Comparison of ENCODE assay signal across 23 cellular contexts in genomic region chr17:37087683-37088082, GRCh38.
DNase-seq lines count a peak whose midpoint lies in the region; ATAC-seq, FAIRE-seq and TF ChIP-seq lines count a peak whose summit lies in the region.
"Had no signal": no experiment of that assay in that cellular context is flagged by ENCODE, and none has a peak within 500 bp of the region (broad histone marks: within the 10 kb centered on the region; RNA-seq: fewer than 3 reads in every experiment).

No MANE protein-coding gene starts in this region.

- H3K9me3 Mint-ChIP-seq in T-helper 2 cell treated with Interferon-gamma antibody and Interleukin-4, amounts not matched to agents 5 μg/mL and 100 μg/mL, for 36 hours, result no peaks in the 10 kb centered on the region
- no peaks in the 10 kb centered on the region for H3K9me3 Mint-ChIP-seq in effector memory CD8-positive, alpha-beta T cell
- no peaks in the 10 kb centered on the region for H3K9me3 Mint-ChIP-seq in progenitor cell of endocrine pancreas (ENCODE audit: low read depth)

- no peak overlapping the region for H4K5ac ChIP-seq in IMR-90 (ENCODE audit: low read depth, low read length)

- H3K9me3 ChIP-seq in IMR-90 (ENCODE audit: control insufficient read depth, insufficient read depth, low read length) (no peaks in the 10 kb centered on the region), HAP-1 (no peaks in the 10 kb centered on the region)
- H3K9me3 ChIP-seq: Peyer's patch had no signal

- H2AFZ ChIP-seq in IMR-90 (replicated peaks; ENCODE audit: low read length, poor library complexity), result no peak overlapping the region

- no peak overlapping the region for H2BK20ac ChIP-seq in IMR-90 (ENCODE audit: low read depth, low read length)

- no peak overlapping the region for H3K18ac ChIP-seq in IMR-90 (ENCODE audit: low read depth, low read length)

- H3K36me3 ChIP-seq in IMR-90 (ENCODE audit: control insufficient read depth, insufficient read depth, low read length) (peaks cover 18% of the 10 kb centered on the region), HAP-1 (replicated peaks) (peaks cover 60% of the 10 kb centered on the region)

- H2BK120ac ChIP-seq in IMR-90 (ENCODE audit: low read depth, low read length), result no peak overlapping the region

- H3K4me1 ChIP-seq in IMR-90 (ENCODE audit: control insufficient read depth, insufficient read depth, low read length), result no peaks in the 10 kb centered on the region
- peaks cover 2% of the 10 kb centered on the region for H3K4me1 ChIP-seq in HAP-1

- H3K4me3 ChIP-seq in IMR-90 (ENCODE audit: insufficient read depth, low read depth, low read length) (no peak overlapping the region), HAP-1 (no peak overlapping the region)
- H3K4me3 ChIP-seq: Peyer's patch had no signal

- DNase-seq in T-helper 2 cell treated with Interferon-gamma antibody and Interleukin-4, amounts not matched to agents 5 μg/mL and 100 μg/mL, for 36 hours (ENCODE audit: low spot score), result no peak
- DNase-seq in T-helper 2 cell (no peak), IMR-90 (no peak), progenitor cell of endocrine pancreas (ENCODE audit: low spot score, unreplicated experiment) (no peak), H54 (ENCODE audit: insufficient read length, low spot score) (no peak), HAP-1 (ENCODE audit: low spot score in 2 of 2) (no peak), GM13976 (ENCODE audit: low spot score) (no peak)
- DNase-seq in effector memory CD8-positive, alpha-beta T cell, result no peak
- DNase-seq: 8988T, GOT3, Kasumi-1, MM.1S, NCI-H1092, NCI-H1436 treated with DMSO at 0.1 percent for 48 hours, NCI-H2081, NCI-H2171 treated with DMSO at 0.1 percent for 48 hours, NCI-H446 had no signal

- POLR2A ChIA-PET in IMR-90 (lab: Charles Lee; ENCODE audit: unreplicated experiment), result no interaction called here

- H2BK5ac ChIP-seq in IMR-90 (ENCODE audit: low read depth, low read length, poor library complexity, severe bottlenecking), result no peak overlapping the region

- no peak overlapping the region for H3K27ac ChIP-seq in IMR-90 (ENCODE audit: insufficient read depth, low read length)
- H3K27ac ChIP-seq: Peyer's patch had no signal

- H2AK5ac ChIP-seq in IMR-90 (ENCODE audit: low read depth, low read length), result no peak overlapping the region

- H3K9me1 ChIP-seq in IMR-90 (ENCODE audit: insufficient read depth, low read length), result peaks cover 10% of the 10 kb centered on the region; the same call in 1 of the 2 replicates

- no peak overlapping the region for H3K9ac ChIP-seq in IMR-90 (ENCODE audit: low read depth, low read length)

- FAIRE-seq in H54 (lab: Jason Lieb, UNC), result no peak
- FAIRE-seq: D721Med, GM12891, GM18507 had no signal

- no peak overlapping the region for H4K91ac ChIP-seq in IMR-90 (ENCODE audit: insufficient read depth, low read depth, low read length)

- no peaks in the 10 kb centered on the region for H3K79me1 ChIP-seq in IMR-90 (ENCODE audit: low read depth in 1 of 2, low read length in 2 of 2)

- dilution Hi-C loops in IMR-90 (cut with HindIII; ENCODE audit: low sequenced_read_pairs, unreplicated experiment), result no loop called here

- no peak overlapping the region for H3K23ac ChIP-seq in IMR-90 (ENCODE audit: low read depth, low read length)

- H2BK15ac ChIP-seq in IMR-90 (ENCODE audit: low read depth, low read length), result no peak overlapping the region

- BruUV-seq in IMR-90 (replicated peaks; lab: Mats Ljungman, UMichigan), result no TSS peak

- no peak for ATAC-seq in IMR-90 (ENCODE audit: low read depth)
- ATAC-seq in effector memory CD8-positive, alpha-beta T cell (replicated peaks), result no peak
- ATAC-seq: Right ventricle myocardium inferior had no signal

- no peaks in the 10 kb centered on the region for H3K27me3 Mint-ChIP-seq in T-helper 2 cell treated with Interferon-gamma antibody and Interleukin-4, amounts not matched to agents 5 μg/mL and 100 μg/mL, for 36 hours (ENCODE audit: low read depth)
- no peaks in the 10 kb centered on the region for H3K27me3 Mint-ChIP-seq in effector memory CD8-positive, alpha-beta T cell
- no peaks in the 10 kb centered on the region for H3K27me3 Mint-ChIP-seq in progenitor cell of endocrine pancreas
- H3K27me3 Mint-ChIP-seq: B cell had no signal

- H3K4me3 Mint-ChIP-seq in T-helper 2 cell treated with Interferon-gamma antibody and Interleukin-4, amounts not matched to agents 5 μg/mL and 100 μg/mL, for 36 hours, result peak overlapping the region; percentile 2
- no peak overlapping the region for H3K4me3 Mint-ChIP-seq in effector memory CD8-positive, alpha-beta T cell
- H3K4me3 Mint-ChIP-seq in progenitor cell of endocrine pancreas (ENCODE audit: low read depth), result peak overlapping the region; percentile 8
- H3K4me3 Mint-ChIP-seq: B cell had no signal

- H3K27me3 ChIP-seq in IMR-90 (ENCODE audit: control insufficient read depth, insufficient read depth, low read length) (no peaks in the 10 kb centered on the region), HAP-1 (ENCODE audit: low read depth) (no peaks in the 10 kb centered on the region)
- H3K27me3 ChIP-seq: Peyer's patch had no signal

- TF ChIP-seq POLR2A in IMR-90 (IDR thresholded peaks at IDR 0.05; ENCODE audit: low read depth, low read length) (no peak), H54 (IDR thresholded peaks at IDR 0.05; ENCODE audit: low read depth, low read length) (no peak)

- TF ChIP-seq CTCF in IMR-90 (conservative IDR thresholded peaks at IDR 0.05; ENCODE audit: low read depth, low read length) (no peak), progenitor cell of endocrine pancreas (IDR thresholded peaks at IDR 0.05; ENCODE audit: unreplicated experiment) (no peak), GM13976 (IDR thresholded peaks at IDR 0.05; ENCODE audit: borderline replicate concordance, control extremely low read depth, extremely low read depth, insufficient read depth, missing control alignments) (no peak)

- peak overlapping the region; percentile 37 for H3K27ac Mint-ChIP-seq in T-helper 2 cell treated with Interferon-gamma antibody and Interleukin-4, amounts not matched to agents 5 μg/mL and 100 μg/mL, for 36 hours
- H3K27ac Mint-ChIP-seq in effector memory CD8-positive, alpha-beta T cell, result peak overlapping the region; percentile 82 to 99
- no peak overlapping the region for H3K27ac Mint-ChIP-seq in progenitor cell of endocrine pancreas
- H3K27ac Mint-ChIP-seq: B cell had no signal

- no peak overlapping the region for H4K8ac ChIP-seq in IMR-90 (ENCODE audit: low read depth in 2 of 2, low read length in 2 of 2)

- H3K4me1 Mint-ChIP-seq in T-helper 2 cell treated with Interferon-gamma antibody and Interleukin-4, amounts not matched to agents 5 μg/mL and 100 μg/mL, for 36 hours (ENCODE audit: low read depth), result peaks cover 42% of the 10 kb centered on the region
- peaks cover 39 to 40% of the 10 kb centered on the region in 2 donors for H3K4me1 Mint-ChIP-seq in effector memory CD8-positive, alpha-beta T cell (ENCODE audit: low read depth in 2 of 2)
- peaks cover 46% of the 10 kb centered on the region for H3K4me1 Mint-ChIP-seq in progenitor cell of endocrine pancreas (ENCODE audit: low read depth)

- intact Hi-C loops in IMR-90 (cut with micrococcal nuclease), result no loop called here

- WGBS in IMR-90 (ENCODE audit: extremely low coverage in 2 of 2, insufficient read length in 1 of 2), 2 experiments, result 71% methylated on average over 2 of the region's 5 CpGs; no CpG with 5 or more reads in 1 of the 2 experiments

- H2AK9ac ChIP-seq in IMR-90 (replicated peaks; ENCODE audit: low read depth, low read length, poor library complexity), result no peak overlapping the region

- in situ Hi-C loops in IMR-90 (cut with MboI; ENCODE audit: low sequenced_read_pairs) (no loop called here), HAP-1 (cut with MboI; ENCODE audit: low sequenced_read_pairs) (no loop called here), GM13976 (cut with MboI; ENCODE audit: low sequenced_read_pairs, unreplicated experiment) (no loop called here)

- CTCF ChIA-PET in IMR-90 (lab: Yijun Ruan, JAX), result no interaction called here

- H3K4me2 ChIP-seq in IMR-90 (ENCODE audit: low read depth, low read length), result no peak overlapping the region

- H3K14ac ChIP-seq in IMR-90 (replicated peaks; ENCODE audit: low read depth, low read length), result no peak overlapping the region

- no peak for TF ChIP-seq RAD21 in IMR-90 (IDR thresholded peaks at IDR 0.05; ENCODE audit: low read length)

- H3K4ac ChIP-seq in IMR-90 (ENCODE audit: low read depth, low read length), result no peak overlapping the region

- H3K36me3 Mint-ChIP-seq in T-helper 2 cell treated with Interferon-gamma antibody and Interleukin-4, amounts not matched to agents 5 μg/mL and 100 μg/mL, for 36 hours (ENCODE audit: low read depth), result peaks cover 9% of the 10 kb centered on the region
- H3K36me3 Mint-ChIP-seq in effector memory CD8-positive, alpha-beta T cell (ENCODE audit: insufficient read depth), result peaks cover 8% of the 10 kb centered on the region
- peaks cover 10% of the 10 kb centered on the region for H3K36me3 Mint-ChIP-seq in progenitor cell of endocrine pancreas (ENCODE audit: insufficient read depth)

- H4K20me1 ChIP-seq in IMR-90 (ENCODE audit: insufficient read depth, low read length), result no peaks in the 10 kb centered on the region

- H3K56ac ChIP-seq in IMR-90 (ENCODE audit: extremely low read depth, insufficient read depth, low read length), result no peak overlapping the region

TF ChIP-seq in IMR-90, 13 proteins besides CTCF, POLR2A, EP300 and RAD21 (continues in another document):
- no peak for TF ChIP-seq CEBPB (IDR thresholded peaks at IDR 0.05; ENCODE audit: low read depth, low read length)
- TF ChIP-seq RFX5 (IDR thresholded peaks at IDR 0.05; ENCODE audit: low read depth, low read length), result no peak
- TF ChIP-seq MAFK (IDR thresholded peaks at IDR 0.05; ENCODE audit: low read depth, low read length), result peak; percentile 44; the same call in 1 of the 2 replicates
- TF ChIP-seq MAZ (IDR thresholded peaks at IDR 0.05; ENCODE audit: borderline replicate concordance, low read depth, low read length), result no peak
- TF ChIP-seq USF2 (IDR thresholded peaks at IDR 0.05; ENCODE audit: low read depth, low read length), result no peak
- no peak for TF ChIP-seq ELK1 (IDR thresholded peaks at IDR 0.05; ENCODE audit: borderline replicate concordance, low read depth, low read length)

Comparison
In these comparisons a context has a peak if more than half of its experiments do, and no peak if none do; other contexts are left out.
1. H3K4me3 Mint-ChIP-seq: peak in T-helper 2 cell treated with Interferon-gamma antibody and Interleukin-4, amounts not matched to agents 5 μg/mL and 100 μg/mL, for 36 hours (single experiment) and progenitor cell of endocrine pancreas (single experiment); none in effector memory CD8-positive, alpha-beta T cell (0 of 2).